19 cellular contexts compared by ENCODE assay signal in genomic region chr3:40677321-40677720, GRCh38.
"Had no signal": no experiment of that assay in that cellular context is flagged by ENCODE, and none has a peak within 500 bp of the region (broad histone marks: within the 10 kb centered on the region; RNA-seq: fewer than 3 reads in every experiment).

No MANE protein-coding gene starts in this region.

- H2AFZ ChIP-seq: hepatocyte, parathyroid adenoma had no signal

- H3K79me2 ChIP-seq: hepatocyte, parathyroid adenoma had no signal

- H3K4me2 ChIP-seq: hepatocyte had no signal

- H3K36me3 ChIP-seq: colonic mucosa, left ventricle myocardium inferior, lower lobe of right lung, prostate gland, spleen had no signal

- H3K9ac ChIP-seq: parathyroid adenoma had no signal

- H3K4me1 ChIP-seq: colonic mucosa, lower lobe of right lung, parathyroid adenoma, prostate gland, spleen had no signal

- ATAC-seq: left cardiac atrium; lower lobe of right lung; natural killer cell treated with Interleukin-12 subunit alpha and Interleukin-12 subunit beta and Interleukin-15 and Interleukin-18, amount 100 ng/mL, for 72 hours; sciatic nerve had no signal

- DNase-seq: colonic mucosa; effector CD4-positive, alpha-beta T cell; foreskin melanocyte; head of caudate nucleus; kidney; left cardiac atrium; left ventricle myocardium inferior; lower lobe of right lung; midbrain; spleen; stimulated activated CD4-positive, alpha-beta T cell treated with anti-CD3 and anti-CD28 coated beads, Interleukin-15, amount 100 ng/mL, for 24 hours; stimulated activated CD4-positive, alpha-beta T cell treated with anti-CD3 and anti-CD28 coated beads, Interleukin-1b, Interleukin-23, amount 100 ng/mL, for 48 hours; stimulated activated naive CD4-positive, alpha-beta T cell treated with Interleukin-2 at 50 U/mL for 16 hours; trophoblast cell had no signal

- H3K9me3 ChIP-seq: colonic mucosa, prostate gland had no signal

- H3K4me3 ChIP-seq: colonic mucosa, hepatocyte, left ventricle myocardium inferior, lower lobe of right lung, prostate gland, spleen had no signal

- H3K27me3 ChIP-seq: colonic mucosa, hepatocyte, spleen had no signal

- FAIRE-seq: kidney had no signal

- H3K27ac ChIP-seq: colonic mucosa, hepatocyte, left ventricle myocardium inferior, lower lobe of right lung, parathyroid adenoma, prostate gland, spleen had no signal
